8 cellular contexts compared by ENCODE assay signal in the genomic region with DNA sequence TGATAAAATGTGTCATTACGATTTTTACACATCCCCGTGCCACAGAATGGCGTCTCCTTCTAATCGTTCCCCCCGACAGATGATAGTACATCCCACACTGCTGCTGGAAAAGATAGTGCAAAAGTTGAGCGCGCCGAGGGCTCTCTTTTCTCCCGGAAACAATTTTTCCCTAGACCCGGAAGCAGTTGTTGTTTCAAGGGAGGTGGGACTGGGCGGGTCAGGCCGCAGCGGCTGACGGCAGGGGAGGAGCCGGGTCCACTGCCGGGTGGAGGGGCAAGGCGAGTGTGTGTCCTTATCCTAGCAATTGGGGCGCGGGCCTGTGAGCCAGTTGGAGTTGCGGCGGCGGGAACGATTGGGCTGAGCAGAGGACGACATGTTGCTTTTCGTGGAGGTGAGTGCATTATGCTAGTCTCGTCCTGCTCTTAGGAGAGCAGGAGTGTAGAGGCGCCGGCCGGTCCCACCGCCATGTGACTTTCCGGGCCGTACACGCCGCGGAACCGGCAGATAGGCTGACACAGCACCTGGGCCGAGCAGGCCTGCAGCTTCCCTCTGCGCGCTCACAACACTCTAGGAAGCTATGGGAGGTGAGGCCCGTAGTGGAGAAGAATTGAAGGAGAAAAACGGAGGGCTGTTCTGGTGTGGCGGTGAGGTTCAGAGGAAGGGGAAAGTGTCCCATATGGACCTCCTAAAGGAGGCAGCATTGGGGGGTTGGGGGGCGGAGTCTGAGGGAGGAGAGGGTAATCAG. TPM values are rescaled to one million over a fixed set of nuclear protein-coding genes. Genes with fewer than 3 reads are reported as not detected.
A peak's percentile ranks its signal among the peaks of the same experiment; 100 is the strongest.
DNase-seq lines count a peak whose midpoint lies in the region; ATAC-seq and TF ChIP-seq lines count a peak whose summit lies in the region.

TSS of gene LARP4 (plus strand) at position 248 of the 745 bp plus-strand sequence. CDS start at position 374, 126 bp downstream.

- no peak for TF ChIP-seq CTCF in BE2C (IDR thresholded peaks at IDR 0.05; ENCODE audit: low read depth, low read length)
- no peak for TF ChIP-seq CTCF in coronary artery (IDR thresholded peaks at IDR 0.05)

- H3K4me3 Mint-ChIP-seq in activated CD4-positive, alpha-beta T cell treated with anti-CD3 and anti-CD28 coated beads, Interleukin-2, amount 10 ng/mL, durations not matched to agents 7 days and 5 days, result peak within 1 kb of the TSS; percentile 97

- ATAC-seq in GM19324 (IDR thresholded peaks at IDR 0.05; ENCODE audit: low FRiP score, unreplicated experiment) (peak; percentile 98), HG03469 (IDR thresholded peaks at IDR 0.05; ENCODE audit: unreplicated experiment) (peak; percentile 60), left colon (peak; percentile 96)

- H3K4me3 ChIP-seq in BE2C (ENCODE audit: low read depth, low read length) (peak within 1 kb of the TSS; percentile 88), coronary artery (peak within 1 kb of the TSS; percentile 84)

- no peaks in the 10 kb centered on the region for H3K27me3 Mint-ChIP-seq in activated CD4-positive, alpha-beta T cell treated with anti-CD3 and anti-CD28 coated beads, Interleukin-2, amount 10 ng/mL, durations not matched to agents 7 days and 5 days

- peak within 1 kb of the TSS; percentile 90 for H3K27ac Mint-ChIP-seq in activated CD4-positive, alpha-beta T cell treated with anti-CD3 and anti-CD28 coated beads, Interleukin-2, amount 10 ng/mL, durations not matched to agents 7 days and 5 days

- no peaks in the 10 kb centered on the region for H3K9me3 ChIP-seq in BE2C

- H3K4me1 Mint-ChIP-seq in activated CD4-positive, alpha-beta T cell treated with anti-CD3 and anti-CD28 coated beads, Interleukin-2, amount 10 ng/mL, durations not matched to agents 7 days and 5 days, result peaks cover 25% of the 10 kb centered on the region

- no peaks in the 10 kb centered on the region for H3K9me3 Mint-ChIP-seq in activated CD4-positive, alpha-beta T cell treated with anti-CD3 and anti-CD28 coated beads, Interleukin-2, amount 10 ng/mL, durations not matched to agents 7 days and 5 days

- DNase-seq in BE2C (peak; percentile 97), NCI-H69 (lab: John Stamatoyannopoulos, UW) (peak; percentile 99), coronary artery (ENCODE audit: low spot score) (peak; percentile 96), left colon (peak; percentile 91 to 95)
- peak; percentile 95 for DNase-seq in activated CD4-positive, alpha-beta T cell treated with anti-CD3 and anti-CD28 coated beads, Interleukin-2, amount 10 ng/mL, durations not matched to agents 7 days and 5 days
- DNase-seq in stimulated activated CD4-positive, alpha-beta T cell treated with anti-CD3 and anti-CD28 coated beads, Interleukin-1b, Interleukin-23, amount 100 ng/mL, for 48 hours, result peak; percentile 93

- peaks cover 5% of the 10 kb centered on the region for H3K36me3 ChIP-seq in BE2C

- CTCF ChIA-PET in activated CD4-positive, alpha-beta T cell treated with anti-CD3 and anti-CD28 coated beads, Interleukin-2, amount 10 ng/mL, durations not matched to agents 7 days and 5 days (lab: Charles Lee), result no interaction called here

- H3K4me1 ChIP-seq in BE2C, result no peaks in the 10 kb centered on the region; the same call in 1 of the 2 replicates

- H3K27me3 ChIP-seq in BE2C, result no peaks in the 10 kb centered on the region

- POLR2A ChIA-PET in activated CD4-positive, alpha-beta T cell treated with anti-CD3 and anti-CD28 coated beads, Interleukin-2, amount 10 ng/mL, durations not matched to agents 7 days and 5 days (lab: Charles Lee), result interaction anchor here (0.7 kb wide), 1 partner anchor 97 kb away, joined by 3 read pairs; no protein-coding TSS in a partner anchor

- intact Hi-C loops in left colon (cut with DNase I, micrococcal nuclease), result no loop called here

- H3K36me3 Mint-ChIP-seq in activated CD4-positive, alpha-beta T cell treated with anti-CD3 and anti-CD28 coated beads, Interleukin-2, amount 10 ng/mL, durations not matched to agents 7 days and 5 days (ENCODE audit: low read depth), result peaks cover 6% of the 10 kb centered on the region

- peak within 1 kb of the TSS; percentile 87 to 89 for H3K27ac ChIP-seq in coronary artery

RNA-seq across cellular contexts. Expression of gene LARP4, which starts in this region (rescaled TPM):
- polyA plus RNA-seq in BE2C (2012; ENCODE audit: insufficient read depth, insufficient read length, low read depth), result 26.5 TPM
- 10 to 100 TPM; 46.0 to 52.0 TPM for total RNA-seq in activated CD4-positive, alpha-beta T cell treated with anti-CD3 and anti-CD28 coated beads, Interleukin-2, amount 10 ng/mL, durations not matched to agents 7 days and 5 days
- 10 to 100 TPM; 50.3 to 58.1 TPM for total RNA-seq in left colon

Comparison
In these comparisons a context has a peak if more than half of its experiments do, and no peak if none do; other contexts are left out.
1. Peak in every context shown above with its lines: DNase-seq, ATAC-seq, H3K4me3 ChIP-seq and H3K27ac ChIP-seq.